Comparison of ENCODE assay signal across 8 cellular contexts in the genomic region with DNA sequence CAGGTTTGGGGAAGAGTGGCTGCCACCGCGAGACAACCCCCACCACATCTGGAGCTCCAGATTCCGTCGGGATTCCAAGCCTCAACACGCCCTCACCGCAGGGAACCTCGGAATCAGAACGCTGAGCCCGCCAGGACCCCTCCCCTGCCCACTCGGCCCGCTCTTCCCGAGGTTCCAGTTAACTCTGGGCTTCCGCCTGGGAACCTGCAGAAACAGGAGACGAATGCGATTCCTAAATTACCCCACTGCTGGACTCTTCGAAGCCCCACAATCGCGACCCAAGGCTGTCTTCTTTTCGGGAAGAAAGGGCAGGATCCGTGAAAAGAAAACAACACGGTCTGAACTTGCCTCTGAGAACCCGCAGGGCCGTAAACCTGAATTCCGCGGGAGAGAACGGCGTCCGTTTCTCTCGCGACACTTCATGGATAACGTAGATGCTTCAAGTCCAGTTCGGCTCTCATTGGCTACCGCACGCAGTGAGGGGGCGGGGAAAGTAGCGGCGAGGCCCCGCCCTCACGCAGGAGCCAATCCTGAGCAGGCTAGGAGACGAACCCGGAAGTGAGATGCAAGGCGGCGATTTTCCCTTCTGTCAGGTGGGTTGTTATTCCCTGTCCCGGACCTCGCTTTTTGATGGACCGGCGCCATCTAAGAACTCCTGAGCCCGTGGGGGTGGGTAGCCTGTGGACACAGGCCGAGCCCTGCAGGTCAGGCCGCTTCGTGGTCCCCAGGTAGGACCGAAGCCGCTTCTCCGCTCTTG. TPM values are rescaled to one million over a fixed set of nuclear protein-coding genes. Genes with fewer than 3 reads are reported as not detected.
DNase-seq lines count a peak whose midpoint lies in the region; ATAC-seq and TF ChIP-seq lines count a peak whose summit lies in the region.

A gene with protein sequence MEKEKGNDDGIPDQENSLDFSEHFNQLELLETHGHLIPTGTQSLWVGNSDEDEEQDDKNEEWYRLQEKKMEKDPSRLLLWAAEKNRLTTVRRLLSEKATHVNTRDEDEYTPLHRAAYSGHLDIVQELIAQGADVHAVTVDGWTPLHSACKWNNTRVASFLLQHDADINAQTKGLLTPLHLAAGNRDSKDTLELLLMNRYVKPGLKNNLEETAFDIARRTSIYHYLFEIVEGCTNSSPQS (plus strand): TSS at position 542 of the 757 bp plus-strand sequence. CDS start 2,710 bp downstream, outside the sequence.
A gene (minus strand): TSS at position 402 of the 757 bp plus-strand sequence. CDS start 1,043 bp downstream, outside the sequence.

- peaks cover 0 to 4% of the 10 kb centered on the region in 2 donors for H3K36me3 ChIP-seq in prostate gland
- peaks cover 3% of the 10 kb centered on the region for H3K36me3 ChIP-seq in urinary bladder (ENCODE audit: insufficient read depth)

- peak; percentile 99 for ATAC-seq in HG02885 (IDR thresholded peaks at IDR 0.05; ENCODE audit: poor library complexity, unreplicated experiment)
- ATAC-seq in T-helper 17 cell: peak; percentile 99
- peak; percentile 100 for ATAC-seq in left ventricle myocardium superior

- no peaks in the 10 kb centered on the region for H3K27me3 ChIP-seq in prostate gland (replicated peaks; ENCODE audit: insufficient read depth)

- TF ChIP-seq POLR2A in GM15510 (IDR thresholded peaks at IDR 0.05; ENCODE audit: borderline replicate concordance, extremely low read depth, insufficient read length) (peak; percentile 69), prostate gland (IDR thresholded peaks at IDR 0.05) (peak; percentile 30)

- H3K4me3 ChIP-seq in prostate gland: peak within 1 kb of the TSS; percentile 75 to 81
- H3K4me3 ChIP-seq in urinary bladder (ENCODE audit: low read depth, low read length): peak within 1 kb of the TSS; percentile 72

- TF ChIP-seq CTCF in prostate gland (IDR thresholded peaks at IDR 0.05): peak in 1 of 4 experiments; percentile 3

- H3K4me3 Mint-ChIP-seq in T-helper 17 cell: peak within 1 kb of the TSS; percentile 92

- peak within 1 kb of the TSS; percentile 14 for H3K27ac ChIP-seq in angular gyrus (ENCODE audit: low read depth, low read length)
- peak within 1 kb of the TSS; percentile 70 to 81 for H3K27ac ChIP-seq in prostate gland
- H3K27ac ChIP-seq in urinary bladder (ENCODE audit: low read depth): peak within 1 kb of the TSS; percentile 72

- WGBS in prostate gland: under 1% methylated on average over 52 of the region's 54 CpGs
- under 1% methylated on average over 54 of the region's 54 CpGs for WGBS in urinary bladder

- H3K36me3 Mint-ChIP-seq in T-helper 17 cell (ENCODE audit: low read depth): peaks cover 14% of the 10 kb centered on the region

- peak; percentile 64 for DNase-seq in NCI-H1694 treated with DMSO at 0.1 percent for 48 hours (lab: John Stamatoyannopoulos, UW)
- DNase-seq in T-helper 17 cell: peak; percentile 90 to 97 (median 96)
- peak; percentile 97 for DNase-seq in left ventricle myocardium superior
- peak; percentile 98 for DNase-seq in prostate gland (ENCODE audit: low spot score)

- H3K9me3 ChIP-seq in T-helper 17 cell (ENCODE audit: control insufficient read depth, low read length, poor library complexity, severe bottlenecking) (no peaks in the 10 kb centered on the region), prostate gland (no peaks in the 10 kb centered on the region)

- peak within 1 kb of the TSS; percentile 97 for H3K27ac Mint-ChIP-seq in T-helper 17 cell

- intact Hi-C loops in left ventricle myocardium superior (cut with micrococcal nuclease): loop anchor here (10.0 kb wide), 1 partner anchor 319 kb away; no protein-coding TSS in a partner anchor
- intact Hi-C loops in prostate gland (cut with DNase I): loop anchor here (10.0 kb wide), 1 partner anchor 309 kb away; no protein-coding TSS in a partner anchor

- H3K4me1 ChIP-seq in prostate gland (replicated peaks): peaks cover 5% of the 10 kb centered on the region
- no peaks in the 10 kb centered on the region for H3K4me1 ChIP-seq in urinary bladder (ENCODE audit: insufficient read depth)

- H3K27me3 Mint-ChIP-seq in T-helper 17 cell: no peaks in the 10 kb centered on the region

- peaks cover 23% of the 10 kb centered on the region for H3K4me1 Mint-ChIP-seq in T-helper 17 cell

RNA-seq across cellular contexts. Expression of the first gene that starts in this region (rescaled TPM):
- total RNA-seq in T-helper 17 cell (10 to 100 TPM; 27.4 to 38.1 TPM), left ventricle myocardium superior (6.0 TPM), prostate gland (10 to 100 TPM; 11.6 to 15.6 TPM), urinary bladder (34.5 TPM)
- 18.1 TPM for polyA plus RNA-seq in urinary bladder

RNA-seq across cellular contexts. Expression of the second gene that starts in this region (rescaled TPM):
- total RNA-seq in T-helper 17 cell (10 to 100 TPM; 21.5 to 22.6 TPM), left ventricle myocardium superior (7.4 TPM), prostate gland (10 to 100 TPM; 12.3 to 14.1 TPM), urinary bladder (46.0 TPM)
- 9.8 TPM for polyA plus RNA-seq in urinary bladder

Comparison
In these comparisons a context has a peak if more than half of its experiments do, and no peak if none do; other contexts are left out.
1. Peak in every context shown above with its lines: DNase-seq, ATAC-seq, H3K4me3 ChIP-seq and H3K27ac ChIP-seq.
2. H3K27ac ChIP-seq: peak in every context shown above with its lines; median percentile 76 in prostate gland; 72 in urinary bladder; 14 in angular gyrus.